In genomic region chr2:216698895-216699294, GRCh38 we compare ENCODE assay signal across 8 cellular contexts. TPM values are rescaled to one million over a fixed set of nuclear protein-coding genes. Genes with fewer than 3 reads are reported as not detected.
DNase-seq lines count a peak whose midpoint lies in the region; FAIRE-seq and TF ChIP-seq lines count a peak whose summit lies in the region.

No MANE protein-coding gene starts in this region.

- no peaks in the 10 kb centered on the region for H3K36me3 ChIP-seq in esophagus muscularis mucosa
- no peaks in the 10 kb centered on the region for H3K36me3 ChIP-seq in MG63

- H3K36me3 Mint-ChIP-seq in nephron progenitor cell (ENCODE audit: low read depth): peaks cover 5% of the 10 kb centered on the region
- no peaks in the 10 kb centered on the region for H3K36me3 Mint-ChIP-seq in activated T-helper 2 cell treated with anti-CD3 and anti-CD28 coated beads, Interferon-gamma antibody, Interleukin-2, Interleukin-4, amounts not matched to agents 10 μg/mL and 5 μg/mL and 100 μg/mL, durations not matched to agents 14 hours and 24 hours and 36 hours (ENCODE audit: low read depth)

- intact Hi-C loops in esophagus muscularis mucosa (cut with DNase I): loop anchor here (2.0 to 10.0 kb wide), 3 partner anchors 463 to 812 kb away; no protein-coding TSS in a partner anchor
- intact Hi-C loops in activated T-helper 2 cell treated with anti-CD3 and anti-CD28 coated beads, Interferon-gamma antibody, Interleukin-2, Interleukin-4, amounts not matched to agents 10 μg/mL and 5 μg/mL and 100 μg/mL, durations not matched to agents 14 hours and 24 hours and 36 hours (cut with micrococcal nuclease): loop anchor here (1.0 to 5.0 kb wide), 3 partner anchors 468 to 1013 kb away; no protein-coding TSS in a partner anchor

- DNase-seq in GM19239 (ENCODE audit: insufficient read length, low spot score): no peak
- DNase-seq in NCI-H1105 treated with DMSO at 0.1 percent for 48 hours (lab: John Stamatoyannopoulos, UW): peak; percentile 87
- DNase-seq in SK-MEL-5 (ENCODE audit: low read depth, low spot score): peak; percentile 78
- no peak for DNase-seq in esophagus muscularis mucosa (ENCODE audit: extremely low spot score)
- DNase-seq in nephron progenitor cell: no peak
- no peak for DNase-seq in activated T-helper 2 cell treated with anti-CD3 and anti-CD28 coated beads, Interferon-gamma antibody, Interleukin-2, Interleukin-4, amounts not matched to agents 10 μg/mL and 5 μg/mL and 100 μg/mL, durations not matched to agents 14 hours and 24 hours and 36 hours (ENCODE audit: low spot score)
- no peak for DNase-seq in MG63

- H3K27ac Mint-ChIP-seq in nephron progenitor cell: no peak overlapping the region
- H3K27ac Mint-ChIP-seq in activated T-helper 2 cell treated with anti-CD3 and anti-CD28 coated beads, Interferon-gamma antibody, Interleukin-2, Interleukin-4, amounts not matched to agents 10 μg/mL and 5 μg/mL and 100 μg/mL, durations not matched to agents 14 hours and 24 hours and 36 hours: no peak overlapping the region

- TF ChIP-seq POLR2A in esophagus muscularis mucosa (IDR thresholded peaks at IDR 0.05; ENCODE audit: low read depth): no peak

- H3K4me1 Mint-ChIP-seq in nephron progenitor cell: peaks cover 16% of the 10 kb centered on the region
- H3K4me1 Mint-ChIP-seq in activated T-helper 2 cell treated with anti-CD3 and anti-CD28 coated beads, Interferon-gamma antibody, Interleukin-2, Interleukin-4, amounts not matched to agents 10 μg/mL and 5 μg/mL and 100 μg/mL, durations not matched to agents 14 hours and 24 hours and 36 hours (ENCODE audit: low read depth): peaks cover 5% of the 10 kb centered on the region

- H3K27ac ChIP-seq in C4-2B: no peak overlapping the region
- H3K27ac ChIP-seq in esophagus muscularis mucosa (replicated peaks in 1 of 4): peak overlapping the region; percentile 84 to 94 (median 88)

- no peaks in the 10 kb centered on the region for H3K27me3 Mint-ChIP-seq in nephron progenitor cell (ENCODE audit: low read depth, poor library complexity)
- peaks cover 36% of the 10 kb centered on the region for H3K27me3 Mint-ChIP-seq in activated T-helper 2 cell treated with anti-CD3 and anti-CD28 coated beads, Interferon-gamma antibody, Interleukin-2, Interleukin-4, amounts not matched to agents 10 μg/mL and 5 μg/mL and 100 μg/mL, durations not matched to agents 14 hours and 24 hours and 36 hours (ENCODE audit: low read depth)

- H3K4me3 Mint-ChIP-seq in nephron progenitor cell: no peak overlapping the region
- H3K4me3 Mint-ChIP-seq in activated T-helper 2 cell treated with anti-CD3 and anti-CD28 coated beads, Interferon-gamma antibody, Interleukin-2, Interleukin-4, amounts not matched to agents 10 μg/mL and 5 μg/mL and 100 μg/mL, durations not matched to agents 14 hours and 24 hours and 36 hours (ENCODE audit: low read depth): no peak overlapping the region

- H3K27me3 ChIP-seq in esophagus muscularis mucosa: peaks cover 0 to 6% (median 0%) of the 10 kb centered on the region in 4 donors
- H3K27me3 ChIP-seq in MG63: peaks cover 4% of the 10 kb centered on the region; the same call in 1 of the 2 replicates

- peaks cover 43 to 74% (median 71%) of the 10 kb centered on the region in 4 donors for H3K4me1 ChIP-seq in esophagus muscularis mucosa

- no peak for TF ChIP-seq EP300 in esophagus muscularis mucosa (IDR thresholded peaks at IDR 0.05)

- in situ Hi-C loops in SK-MEL-5 (cut with HindIII; ENCODE audit: low pct_unique_long_range_greater_than_20kb, low sequenced_read_pairs): no loop called here

- TF ChIP-seq CTCF in C4-2B (conservative IDR thresholded peaks at IDR 0.05) (peak; percentile 77), esophagus muscularis mucosa (IDR thresholded peaks at IDR 0.05) (peak; percentile 67 to 81 (median 68)), nephron progenitor cell (IDR thresholded peaks at IDR 0.05) (peak; percentile 56)

- FAIRE-seq in GM19239 (lab: Jason Lieb, UNC): peak; percentile 71

- WGBS in esophagus muscularis mucosa: 14% methylated on average over 5 of the region's 5 CpGs

- H3K9me3 Mint-ChIP-seq in nephron progenitor cell: no peaks in the 10 kb centered on the region
- no peaks in the 10 kb centered on the region for H3K9me3 Mint-ChIP-seq in activated T-helper 2 cell treated with anti-CD3 and anti-CD28 coated beads, Interferon-gamma antibody, Interleukin-2, Interleukin-4, amounts not matched to agents 10 μg/mL and 5 μg/mL and 100 μg/mL, durations not matched to agents 14 hours and 24 hours and 36 hours

- H3K4me3 ChIP-seq in esophagus muscularis mucosa (no peak overlapping the region), MG63 (no peak overlapping the region)

- peaks cover 0 to 3% (median 0%) of the 10 kb centered on the region in 4 donors for H3K9me3 ChIP-seq in esophagus muscularis mucosa
- no peaks in the 10 kb centered on the region for H3K9me3 ChIP-seq in MG63

RNA-seq across cellular contexts. Expression of gene IGFBP5, which starts 3.5 kb away (rescaled TPM):
- 0.03 and 0.48 TPM in 2 replicates for total RNA-seq in SK-MEL-5 (2014; rRNA removed; shearing (Covaris generic))
- 0.02 and 0.10 TPM in 2 replicates for polyA plus RNA-seq in SK-MEL-5 (2015; cell fraction: cytosol; rRNA removed)
- polyA plus RNA-seq in SK-MEL-5 (2015; cell fraction: nucleus; rRNA removed): not detected in 2 replicates
- total RNA-seq in esophagus muscularis mucosa: 1,000 to 10,000 TPM in 1 of 4 donors, 100 to 1,000 TPM in 3; 547 to 1,471 (median 705) TPM
- total RNA-seq in activated T-helper 2 cell treated with anti-CD3 and anti-CD28 coated beads, Interferon-gamma antibody, Interleukin-2, Interleukin-4, amounts not matched to agents 10 μg/mL and 5 μg/mL and 100 μg/mL, durations not matched to agents 14 hours and 24 hours and 36 hours: not detected in 2 replicates
- total RNA-seq in MG63 (2014; rRNA removed; shearing (Covaris generic); ENCODE audit: low replicate concordance): 1.8 and 3.8 TPM in 2 replicates

Comparison
In these comparisons a context has a peak if more than half of its experiments do, and no peak if none do; other contexts are left out.
1. DNase-seq: peak in NCI-H1105 treated with DMSO at 0.1 percent for 48 hours (single experiment) and SK-MEL-5 (single experiment); none in GM19239 (single experiment), esophagus muscularis mucosa (single experiment), nephron progenitor cell (single experiment), activated T-helper 2 cell treated with anti-CD3 and anti-CD28 coated beads, Interferon-gamma antibody, Interleukin-2, Interleukin-4, amounts not matched to agents 10 μg/mL and 5 μg/mL and 100 μg/mL, durations not matched to agents 14 hours and 24 hours and 36 hours (single experiment) and MG63 (single experiment).
2. RNA of gene IGFBP5, which starts 3.5 kb away (total RNA-seq): 547 to 1,471 TPM in esophagus muscularis mucosa; 1.8 to 3.8 TPM in MG63, 0.03 to 0.48 TPM in SK-MEL-5 and not detected in activated T-helper 2 cell treated with anti-CD3 and anti-CD28 coated beads, Interferon-gamma antibody, Interleukin-2, Interleukin-4, amounts not matched to agents 10 μg/mL and 5 μg/mL and 100 μg/mL, durations not matched to agents 14 hours and 24 hours and 36 hours; every median in the first group is over 100 times any median in the second.
3. Peak in every context shown above with its lines, with median percentiles within 50 percentile points of each other: CTCF ChIP-seq.